Comparison of ENCODE assay signal across 10 cellular contexts in the genomic region with DNA sequence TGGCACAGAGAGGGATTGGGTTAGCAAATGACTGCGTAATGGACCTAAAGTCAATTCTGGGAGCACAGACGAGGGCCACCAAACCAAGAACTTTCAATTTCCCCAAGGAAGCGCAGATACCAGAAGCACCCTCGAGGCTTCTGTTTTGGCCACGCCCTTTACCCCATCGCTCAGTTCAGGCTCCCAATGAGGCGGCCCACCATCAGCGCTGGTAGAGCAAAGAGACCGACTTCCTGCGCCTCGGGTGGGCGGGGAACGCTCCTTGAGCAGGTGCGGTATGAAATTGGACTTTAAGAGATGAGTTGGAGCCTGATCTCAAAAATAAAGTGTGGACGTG. TPM values are rescaled to one million over a fixed set of nuclear protein-coding genes. Genes with fewer than 3 reads are reported as not detected.
DNase-seq lines count a peak whose midpoint lies in the region; ATAC-seq and TF ChIP-seq lines count a peak whose summit lies in the region.
"Had no signal": no experiment of that assay in that cellular context is flagged by ENCODE, and none has a peak within 500 bp of the region (broad histone marks: within the 10 kb centered on the region; RNA-seq: fewer than 3 reads in every experiment).

No MANE protein-coding gene starts in this region.

- H3K36me3 ChIP-seq in Caco-2 (ENCODE audit: control insufficient read depth, insufficient read depth, low read length) = no peaks in the 10 kb centered on the region
- H3K36me3 ChIP-seq: left lung had no signal

- POLR2A ChIA-PET in activated CD8-positive, alpha-beta T cell treated with anti-CD3 and anti-CD28 coated beads, Interleukin-2, amount 10 ng/mL, durations not matched to agents 7 days and 5 days (lab: Charles Lee) = no interaction called here
- POLR2A ChIA-PET in Caco-2 (lab: Charles Lee) = no interaction called here

- no peak overlapping the region for H3K4me3 ChIP-seq in Caco-2 (ENCODE audit: low read depth, low read length)

- BruUV-seq in Caco-2 (replicated peaks; lab: Mats Ljungman, UMichigan) = no TSS peak

- H3K27ac Mint-ChIP-seq in T-helper 1 cell treated with Interleukin-12 subunit alpha and Interleukin-12 subunit beta and Interleukin-4 antibody, amounts not matched to agents 30 μg/mL and 1 μg/mL, for 36 hours = no peak overlapping the region
- no peak overlapping the region for H3K27ac Mint-ChIP-seq in activated CD8-positive, alpha-beta T cell treated with anti-CD3 and anti-CD28 coated beads, Interleukin-2, amount 10 ng/mL, durations not matched to agents 7 days and 5 days
- H3K27ac Mint-ChIP-seq in stimulated activated memory B cell treated with anti-CD40 and anti-IgM and Interleukin-4, amounts not matched to agents 10 μg/mL and 1 μg/mL and 100 μg/mL, for 72 hours = no peak overlapping the region
- no peak overlapping the region for H3K27ac Mint-ChIP-seq in Caco-2 (ENCODE audit: unreplicated experiment)

- no peaks in the 10 kb centered on the region for H3K27me3 ChIP-seq in Caco-2 (replicated peaks; ENCODE audit: control insufficient read depth, insufficient read depth, low read length)

- no peak for DNase-seq in T-helper 1 cell
- DNase-seq in activated CD8-positive, alpha-beta T cell treated with anti-CD3 and anti-CD28 coated beads, Interleukin-2, amount 10 ng/mL, durations not matched to agents 7 days and 5 days = peak; percentile 47
- DNase-seq in iPS-NIHi11 (ENCODE audit: low spot score) = peak; percentile 54
- no peak for DNase-seq in Caco-2
- no peak for DNase-seq in ureter (ENCODE audit: low spot score)

- intact Hi-C loops in Caco-2 (cut with micrococcal nuclease; ENCODE audit: unreplicated experiment) = no loop called here

- TF ChIP-seq CTCF in Caco-2 (IDR thresholded peaks at IDR 0.05; ENCODE audit: insufficient read depth in 1 of 2, low read depth in 1 of 2, low read length in 1 of 2, severe bottlenecking in 1 of 2, unreplicated experiment in 1 of 2) = no peak

- CTCF ChIA-PET in activated CD8-positive, alpha-beta T cell treated with anti-CD3 and anti-CD28 coated beads, Interleukin-2, amount 10 ng/mL, durations not matched to agents 7 days and 5 days (lab: Charles Lee) = interaction anchor here (0.8 to 3.4 kb wide), 8 partner anchors 10 to 142 kb away, joined by 3 to 11 read pairs (median 4); no protein-coding TSS in a partner anchor
- CTCF ChIA-PET in Caco-2 (lab: Charles Lee) = no interaction called here

- no peaks in the 10 kb centered on the region for H3K9me3 Mint-ChIP-seq in T-helper 1 cell treated with Interleukin-12 subunit alpha and Interleukin-12 subunit beta and Interleukin-4 antibody, amounts not matched to agents 30 μg/mL and 1 μg/mL, for 36 hours
- H3K9me3 Mint-ChIP-seq in activated CD8-positive, alpha-beta T cell treated with anti-CD3 and anti-CD28 coated beads, Interleukin-2, amount 10 ng/mL, durations not matched to agents 7 days and 5 days (ENCODE audit: insufficient read depth) = no peaks in the 10 kb centered on the region
- no peaks in the 10 kb centered on the region for H3K9me3 Mint-ChIP-seq in stimulated activated memory B cell treated with anti-CD40 and anti-IgM and Interleukin-4, amounts not matched to agents 10 μg/mL and 1 μg/mL and 100 μg/mL, for 72 hours
- H3K9me3 Mint-ChIP-seq in Caco-2 (ENCODE audit: unreplicated experiment) = no peaks in the 10 kb centered on the region

- H3K4me1 ChIP-seq in Caco-2 = no peaks in the 10 kb centered on the region

- peak; percentile 70 for ATAC-seq in activated CD8-positive, alpha-beta T cell treated with anti-CD3 and anti-CD28 coated beads, Interleukin-2, amount 10 ng/mL, durations not matched to agents 7 days and 5 days
- no peak for ATAC-seq in stimulated activated memory B cell treated with anti-CD40 and anti-IgM and Interleukin-4, amounts not matched to agents 10 μg/mL and 1 μg/mL and 100 μg/mL, for 72 hours
- ATAC-seq in GM18498 (IDR thresholded peaks at IDR 0.05; ENCODE audit: unreplicated experiment) = no peak

- no peaks in the 10 kb centered on the region for H3K36me3 Mint-ChIP-seq in T-helper 1 cell treated with Interleukin-12 subunit alpha and Interleukin-12 subunit beta and Interleukin-4 antibody, amounts not matched to agents 30 μg/mL and 1 μg/mL, for 36 hours (ENCODE audit: low read depth)
- H3K36me3 Mint-ChIP-seq in activated CD8-positive, alpha-beta T cell treated with anti-CD3 and anti-CD28 coated beads, Interleukin-2, amount 10 ng/mL, durations not matched to agents 7 days and 5 days (ENCODE audit: low read depth) = no peaks in the 10 kb centered on the region
- H3K36me3 Mint-ChIP-seq in stimulated activated memory B cell treated with anti-CD40 and anti-IgM and Interleukin-4, amounts not matched to agents 10 μg/mL and 1 μg/mL and 100 μg/mL, for 72 hours = no peaks in the 10 kb centered on the region
- H3K36me3 Mint-ChIP-seq in Caco-2 (ENCODE audit: insufficient read depth, unreplicated experiment) = no peaks in the 10 kb centered on the region

- H3K4me1 Mint-ChIP-seq in T-helper 1 cell treated with Interleukin-12 subunit alpha and Interleukin-12 subunit beta and Interleukin-4 antibody, amounts not matched to agents 30 μg/mL and 1 μg/mL, for 36 hours (ENCODE audit: low read depth) = peaks cover 6% of the 10 kb centered on the region
- peaks cover 18% of the 10 kb centered on the region for H3K4me1 Mint-ChIP-seq in activated CD8-positive, alpha-beta T cell treated with anti-CD3 and anti-CD28 coated beads, Interleukin-2, amount 10 ng/mL, durations not matched to agents 7 days and 5 days (ENCODE audit: low read depth)
- H3K4me1 Mint-ChIP-seq in stimulated activated memory B cell treated with anti-CD40 and anti-IgM and Interleukin-4, amounts not matched to agents 10 μg/mL and 1 μg/mL and 100 μg/mL, for 72 hours = peaks cover 18% of the 10 kb centered on the region
- H3K4me1 Mint-ChIP-seq in Caco-2 (ENCODE audit: low read depth, unreplicated experiment) = no peaks in the 10 kb centered on the region

- peaks cover 83% of the 10 kb centered on the region for H3K27me3 Mint-ChIP-seq in T-helper 1 cell treated with Interleukin-12 subunit alpha and Interleukin-12 subunit beta and Interleukin-4 antibody, amounts not matched to agents 30 μg/mL and 1 μg/mL, for 36 hours (ENCODE audit: low read depth)
- peaks cover 62% of the 10 kb centered on the region for H3K27me3 Mint-ChIP-seq in activated CD8-positive, alpha-beta T cell treated with anti-CD3 and anti-CD28 coated beads, Interleukin-2, amount 10 ng/mL, durations not matched to agents 7 days and 5 days (ENCODE audit: low read depth)
- peaks cover 80% of the 10 kb centered on the region for H3K27me3 Mint-ChIP-seq in stimulated activated memory B cell treated with anti-CD40 and anti-IgM and Interleukin-4, amounts not matched to agents 10 μg/mL and 1 μg/mL and 100 μg/mL, for 72 hours
- H3K27me3 Mint-ChIP-seq in Caco-2 (ENCODE audit: insufficient read depth, unreplicated experiment) = peaks cover 7% of the 10 kb centered on the region

- no peaks in the 10 kb centered on the region for H3K9me3 ChIP-seq in Caco-2
- H3K9me3 ChIP-seq: left lung had no signal

- H3K4me3 Mint-ChIP-seq in T-helper 1 cell treated with Interleukin-12 subunit alpha and Interleukin-12 subunit beta and Interleukin-4 antibody, amounts not matched to agents 30 μg/mL and 1 μg/mL, for 36 hours = peak overlapping the region; percentile 38
- H3K4me3 Mint-ChIP-seq in activated CD8-positive, alpha-beta T cell treated with anti-CD3 and anti-CD28 coated beads, Interleukin-2, amount 10 ng/mL, durations not matched to agents 7 days and 5 days = peak overlapping the region; percentile 67
- H3K4me3 Mint-ChIP-seq in stimulated activated memory B cell treated with anti-CD40 and anti-IgM and Interleukin-4, amounts not matched to agents 10 μg/mL and 1 μg/mL and 100 μg/mL, for 72 hours = peak overlapping the region; percentile 56
- no peak overlapping the region for H3K4me3 Mint-ChIP-seq in Caco-2 (ENCODE audit: unreplicated experiment)

RNA-seq across cellular contexts. Expression of gene SPSB4, which starts 0.6 kb away (rescaled TPM):
- total RNA-seq in activated CD8-positive, alpha-beta T cell treated with anti-CD3 and anti-CD28 coated beads, Interleukin-2, amount 10 ng/mL, durations not matched to agents 7 days and 5 days = not detected
- total RNA-seq in Caco-2 (2022) (not detected in 2 replicates), ureter (0.47 TPM)
- total RNA-seq: RPMI7951 had no signal

Comparison
In these comparisons a context has a peak if more than half of its experiments do, and no peak if none do; other contexts are left out.
1. DNase-seq: peak in activated CD8-positive, alpha-beta T cell treated with anti-CD3 and anti-CD28 coated beads, Interleukin-2, amount 10 ng/mL, durations not matched to agents 7 days and 5 days (single experiment) and iPS-NIHi11 (single experiment); none in T-helper 1 cell (0 of 5), Caco-2 (0 of 2) and ureter (single experiment).